8 cellular contexts compared by ENCODE assay signal in the genomic region with DNA sequence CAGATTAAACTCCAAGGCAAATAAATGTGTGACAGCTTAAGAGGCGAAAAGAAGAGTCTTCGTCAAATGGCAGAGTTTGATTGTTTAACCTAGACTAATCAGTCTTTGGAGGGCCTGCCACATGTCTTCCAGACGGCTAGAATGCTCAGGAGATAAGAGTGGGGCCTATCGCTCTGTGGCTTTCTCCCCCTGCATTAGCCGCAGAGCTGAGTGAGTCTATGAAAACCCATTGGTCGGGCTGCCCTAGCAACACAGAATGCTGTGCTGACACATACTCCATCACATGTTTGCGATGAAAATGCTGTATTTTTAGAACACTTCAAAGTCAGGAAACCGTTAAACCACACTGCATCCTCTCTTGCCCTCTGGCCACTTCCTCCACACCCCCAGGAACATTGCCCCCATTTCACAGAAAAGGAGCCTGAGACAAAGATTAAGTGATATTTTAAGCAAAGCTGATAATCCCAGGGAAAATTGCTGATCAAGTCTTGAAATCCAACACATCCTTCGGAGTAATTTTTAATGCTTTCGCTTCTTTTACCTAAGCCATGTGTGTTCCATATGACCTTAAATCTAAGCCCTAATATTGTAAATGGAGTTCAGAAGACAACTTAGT.
DNase-seq lines count a peak whose midpoint lies in the region; ATAC-seq and TF ChIP-seq lines count a peak whose summit lies in the region.

No MANE protein-coding gene starts in this region.

- intact Hi-C loops in CD4-positive, alpha-beta memory T cell (cut with micrococcal nuclease), result loop anchor here (1.0 to 10.0 kb wide), 6 partner anchors 12 to 436 kb away; a partner anchor contains a TSS

- H3K27ac Mint-ChIP-seq in CD4-positive, alpha-beta memory T cell, result peak overlapping the region in 3 of 7 donors; percentile 97 to 100 (median 98)
- H3K27ac Mint-ChIP-seq in endodermal cell, result peak overlapping the region; percentile 66
- no peak overlapping the region for H3K27ac Mint-ChIP-seq in WTC11

- TF ChIP-seq CTCF in HL-60 (IDR thresholded peaks at IDR 0.05; ENCODE audit: insufficient read depth, low read length), result no peak
- no peak for TF ChIP-seq CTCF in endodermal cell (conservative IDR thresholded peaks at IDR 0.05)
- TF ChIP-seq CTCF in retinal pigment epithelial cell (conservative IDR thresholded peaks at IDR 0.05; ENCODE audit: low read depth, low read length), result no peak
- no peak for TF ChIP-seq CTCF in WTC11 (IDR thresholded peaks at IDR 0.05)

- peaks cover 17% of the 10 kb centered on the region for H3K36me3 ChIP-seq in CD4-positive, alpha-beta memory T cell (ENCODE audit: insufficient read depth, low read length)
- peaks cover 47% of the 10 kb centered on the region for H3K36me3 ChIP-seq in endodermal cell (ENCODE audit: control insufficient read depth, insufficient read depth, low read length)

- peak; percentile 83 for ATAC-seq in GM21360 (IDR thresholded peaks at IDR 0.05; ENCODE audit: unreplicated experiment)
- no peak for ATAC-seq in WTC11

- H3K9me3 Mint-ChIP-seq in CD4-positive, alpha-beta memory T cell, result no peaks in the 10 kb centered on the region
- no peaks in the 10 kb centered on the region for H3K9me3 Mint-ChIP-seq in endodermal cell
- H3K9me3 Mint-ChIP-seq in WTC11, result no peaks in the 10 kb centered on the region

- POLR2A ChIA-PET in CD4-positive, alpha-beta memory T cell (lab: Charles Lee; ENCODE audit: partially characterized antibody), result interaction anchor here (0.7 to 18.3 kb wide), 23 partner anchors 9 to 93 kb away, joined by 3 to 1422 read pairs (median 4); no protein-coding TSS in a partner anchor
- POLR2A ChIA-PET in WTC11 (lab: Charles Lee), result no interaction called here

- H3K27me3 Mint-ChIP-seq in CD4-positive, alpha-beta memory T cell, result no peaks in the 10 kb centered on the region
- no peaks in the 10 kb centered on the region for H3K27me3 Mint-ChIP-seq in endodermal cell (ENCODE audit: insufficient read depth)
- H3K27me3 Mint-ChIP-seq in WTC11 (ENCODE audit: low read depth), result no peaks in the 10 kb centered on the region

- H3K9ac ChIP-seq in endodermal cell (ENCODE audit: extremely low read depth, low read length, poor library complexity, severe bottlenecking), result peak overlapping the region; percentile 17

- peak overlapping the region; percentile 96 for H3K27ac ChIP-seq in CD4-positive, alpha-beta memory T cell (ENCODE audit: low read depth, low read length)
- H3K27ac ChIP-seq in HL-60 (replicated peaks) (peak overlapping the region; percentile 91), endodermal cell (ENCODE audit: low read depth, low read length) (no peak overlapping the region)

- H3K27me3 ChIP-seq in CD4-positive, alpha-beta memory T cell (ENCODE audit: insufficient read depth, low read length), result no peaks in the 10 kb centered on the region
- H3K27me3 ChIP-seq in HL-60 (ENCODE audit: insufficient read depth, poor library complexity, severe bottlenecking), result no peaks in the 10 kb centered on the region
- no peaks in the 10 kb centered on the region for H3K27me3 ChIP-seq in endodermal cell (ENCODE audit: control insufficient read depth, insufficient read depth, low read length, poor library complexity, severe bottlenecking)

- peaks cover 61 to 80% of the 10 kb centered on the region in 2 donors for H3K36me3 Mint-ChIP-seq in CD4-positive, alpha-beta memory T cell
- peaks cover 42% of the 10 kb centered on the region for H3K36me3 Mint-ChIP-seq in endodermal cell (ENCODE audit: low read depth)
- H3K36me3 Mint-ChIP-seq in WTC11, result no peaks in the 10 kb centered on the region

- 87 to 94% methylated on average over 10 of the region's 10 CpGs for WGBS in endodermal cell (ENCODE audit: insufficient coverage in 1 of 2, insufficient read length in 1 of 2), 2 experiments

- CTCF ChIA-PET in CD4-positive, alpha-beta memory T cell (lab: Charles Lee; ENCODE audit: partially characterized antibody), result interaction anchor here (1.5 to 7.8 kb wide), 7 partner anchors 12 to 92 kb away, joined by 3 to 101 read pairs (median 8); no protein-coding TSS in a partner anchor
- CTCF ChIA-PET in WTC11 (lab: Charles Lee), result no interaction called here

- peaks cover 100% of the 10 kb centered on the region for H3K4me1 ChIP-seq in CD4-positive, alpha-beta memory T cell (ENCODE audit: insufficient read depth, low read length)
- H3K4me1 ChIP-seq in endodermal cell (ENCODE audit: control insufficient read depth, insufficient read depth, low read length), result peaks cover 19% of the 10 kb centered on the region

- peak; percentile 87 to 98 (median 89) for DNase-seq in CD4-positive, alpha-beta memory T cell
- DNase-seq in HL-60 (ENCODE audit: low read depth in 1 of 2, low spot score in 1 of 2), result peak in 1 of 2 experiments; percentile 85
- DNase-seq in activated CD4-positive, alpha-beta T cell treated with anti-CD3 and anti-CD28 coated beads for 48 hours, result peak; percentile 87
- DNase-seq in endodermal cell, result no peak
- peak; percentile 72 for DNase-seq in retinal pigment epithelial cell (ENCODE audit: low read depth)
- no peak for DNase-seq in DMS79 treated with DMSO at 0.1 percent for 48 hours (lab: John Stamatoyannopoulos, UW)
- no peak for DNase-seq in WTC11 (ENCODE audit: low spot score)

- H3K4me3 ChIP-seq in CD4-positive, alpha-beta memory T cell (ENCODE audit: low read length in 2 of 2), result peak overlapping the region in 1 of 2 donors; percentile 20
- H3K4me3 ChIP-seq in HL-60 (replicated peaks; ENCODE audit: insufficient read depth, low read length) (no peak overlapping the region), endodermal cell (ENCODE audit: low read length) (no peak overlapping the region), retinal pigment epithelial cell (ENCODE audit: low read length) (no peak overlapping the region)

- H3K4me1 Mint-ChIP-seq in CD4-positive, alpha-beta memory T cell, result peaks cover 28 to 91% (median 60%) of the 10 kb centered on the region in 4 donors
- H3K4me1 Mint-ChIP-seq in endodermal cell, result peaks cover 23% of the 10 kb centered on the region
- H3K4me1 Mint-ChIP-seq in WTC11, result peaks cover 22% of the 10 kb centered on the region

- H3K4me3 Mint-ChIP-seq in CD4-positive, alpha-beta memory T cell, result peak overlapping the region in 2 of 8 donors; percentile 76 to 80
- H3K4me3 Mint-ChIP-seq in endodermal cell (no peak overlapping the region), WTC11 (no peak overlapping the region)

- no peaks in the 10 kb centered on the region for H3K9me3 ChIP-seq in CD4-positive, alpha-beta memory T cell (ENCODE audit: control insufficient read depth in 1 of 2, low read length in 2 of 2)
- no peaks in the 10 kb centered on the region for H3K9me3 ChIP-seq in endodermal cell (ENCODE audit: control insufficient read depth, low read length)

TF ChIP-seq in WTC11, 78 proteins besides CTCF, POLR2A, EP300 and RAD21:
- TF ChIP-seq NR1H2 (CRISPR knock-in tag; IDR thresholded peaks at IDR 0.05), result no peak
- TF ChIP-seq, protein P1, sequence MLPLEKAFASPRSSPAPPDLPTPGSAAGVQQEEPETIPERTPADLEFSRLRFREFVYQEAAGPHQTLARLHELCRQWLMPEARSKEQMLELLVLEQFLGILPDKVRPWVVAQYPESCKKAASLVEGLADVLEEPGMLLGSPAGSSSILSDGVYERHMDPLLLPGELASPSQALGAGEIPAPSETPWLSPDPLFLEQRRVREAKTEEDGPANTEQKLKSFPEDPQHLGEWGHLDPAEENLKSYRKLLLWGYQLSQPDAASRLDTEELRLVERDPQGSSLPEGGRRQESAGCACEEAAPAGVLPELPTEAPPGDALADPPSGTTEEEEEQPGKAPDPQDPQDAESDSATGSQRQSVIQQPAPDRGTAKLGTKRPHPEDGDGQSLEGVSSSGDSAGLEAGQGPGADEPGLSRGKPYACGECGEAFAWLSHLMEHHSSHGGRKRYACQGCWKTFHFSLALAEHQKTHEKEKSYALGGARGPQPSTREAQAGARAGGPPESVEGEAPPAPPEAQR (CRISPR knock-in tag; IDR thresholded peaks at IDR 0.05), result no peak
- TF ChIP-seq, protein P2, sequence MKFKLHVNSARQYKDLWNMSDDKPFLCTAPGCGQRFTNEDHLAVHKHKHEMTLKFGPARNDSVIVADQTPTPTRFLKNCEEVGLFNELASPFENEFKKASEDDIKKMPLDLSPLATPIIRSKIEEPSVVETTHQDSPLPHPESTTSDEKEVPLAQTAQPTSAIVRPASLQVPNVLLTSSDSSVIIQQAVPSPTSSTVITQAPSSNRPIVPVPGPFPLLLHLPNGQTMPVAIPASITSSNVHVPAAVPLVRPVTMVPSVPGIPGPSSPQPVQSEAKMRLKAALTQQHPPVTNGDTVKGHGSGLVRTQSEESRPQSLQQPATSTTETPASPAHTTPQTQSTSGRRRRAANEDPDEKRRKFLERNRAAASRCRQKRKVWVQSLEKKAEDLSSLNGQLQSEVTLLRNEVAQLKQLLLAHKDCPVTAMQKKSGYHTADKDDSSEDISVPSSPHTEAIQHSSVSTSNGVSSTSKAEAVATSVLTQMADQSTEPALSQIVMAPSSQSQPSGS (CRISPR knock-in tag; IDR thresholded peaks at IDR 0.05; ENCODE audit: borderline replicate concordance, low read depth), result no peak
- TF ChIP-seq FOXK1 (CRISPR knock-in tag; IDR thresholded peaks at IDR 0.05), result no peak

Comparison
In these comparisons a context has a peak if more than half of its experiments do, and no peak if none do; other contexts are left out.
1. DNase-seq: peak in CD4-positive, alpha-beta memory T cell (5 of 5), activated CD4-positive, alpha-beta T cell treated with anti-CD3 and anti-CD28 coated beads for 48 hours (single experiment) and retinal pigment epithelial cell (single experiment); none in endodermal cell (single experiment), DMS79 treated with DMSO at 0.1 percent for 48 hours (single experiment) and WTC11 (single experiment).